19 cellular contexts compared by ENCODE assay signal in the genomic region with DNA sequence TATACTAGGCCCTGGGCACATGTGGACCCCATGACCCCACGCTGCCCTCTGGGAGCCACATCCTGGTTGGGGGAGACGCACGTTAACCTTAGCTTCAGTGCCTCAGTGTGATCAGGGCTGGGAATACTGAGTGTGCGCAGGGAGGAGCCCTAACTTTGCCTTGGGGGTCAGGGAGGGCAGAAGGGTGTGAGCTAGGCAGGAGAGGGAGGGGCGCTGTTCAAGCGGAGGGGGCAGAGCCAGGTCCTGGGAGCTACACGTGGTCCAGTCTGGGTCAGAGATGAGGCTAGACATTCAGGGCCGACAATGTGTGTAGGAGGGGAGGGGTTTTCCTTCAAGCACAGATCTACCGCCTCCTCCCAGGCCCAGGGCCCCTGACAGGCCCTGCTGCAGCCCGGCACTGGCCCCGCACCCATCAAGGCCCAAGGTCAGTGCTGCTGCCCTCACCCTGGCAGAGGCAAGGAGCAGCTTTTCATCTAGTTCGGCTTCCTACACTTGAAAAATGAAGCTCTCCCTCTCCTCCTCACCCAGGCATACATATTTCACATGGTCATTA. TPM values are rescaled to one million over a fixed set of nuclear protein-coding genes. Genes with fewer than 3 reads are reported as not detected.
DNase-seq lines count a peak whose midpoint lies in the region; ATAC-seq, FAIRE-seq and TF ChIP-seq lines count a peak whose summit lies in the region.
"Had no signal": no experiment of that assay in that cellular context is flagged by ENCODE, and none has a peak within 500 bp of the region (broad histone marks: within the 10 kb centered on the region; RNA-seq: fewer than 3 reads in every experiment).

No MANE protein-coding gene starts in this region.

- no peak overlapping the region for H2AFZ ChIP-seq in GM12878 (ENCODE audit: control insufficient read depth, low read depth, low read length)
- no peak overlapping the region for H2AFZ ChIP-seq in mesenchymal stem cell (ENCODE audit: low read depth, low read length)
- H2AFZ ChIP-seq: GM23248 had no signal

- no peak overlapping the region for H3K27ac Mint-ChIP-seq in stimulated activated memory B cell treated with anti-CD40 and anti-IgM and Interleukin-4, amounts not matched to agents 10 μg/mL and 1 μg/mL and 100 μg/mL, for 72 hours

- POLR2A ChIA-PET in GM12878 (lab: Charles Lee) = no interaction called here

- WGBS in GM12878 (ENCODE audit: insufficient coverage, insufficient replicate concordance, low lambda C conversion rate, missing lambda C conversion rate) = 38% methylated on average over 12 of the region's 12 CpGs
- 82% methylated on average over 11 of the region's 12 CpGs for WGBS in mesenchymal stem cell

- no peaks in the 10 kb centered on the region for H3K36me3 Mint-ChIP-seq in stimulated activated memory B cell treated with anti-CD40 and anti-IgM and Interleukin-4, amounts not matched to agents 10 μg/mL and 1 μg/mL and 100 μg/mL, for 72 hours
- H3K36me3 Mint-ChIP-seq: CD4-positive, alpha-beta memory T cell; IgD-negative memory B cell had no signal

- H2AK5ac ChIP-seq in mesenchymal stem cell (ENCODE audit: low read length, severe bottlenecking) = no peak overlapping the region

- H3K9me3 ChIP-seq in GM12878 (replicated peaks; ENCODE audit: control insufficient read depth, insufficient read depth, low read length) (no peaks in the 10 kb centered on the region), mesenchymal stem cell (ENCODE audit: control insufficient read depth, low read length) (no peaks in the 10 kb centered on the region), ascending aorta (no peaks in the 10 kb centered on the region)
- H3K9me3 ChIP-seq: A549, BE2C had no signal

- H3K27ac ChIP-seq in GM12878 (ENCODE audit: control insufficient read depth, insufficient read depth) (no peak overlapping the region), mesenchymal stem cell (ENCODE audit: low read length, poor library complexity, severe bottlenecking) (no peak overlapping the region), ascending aorta (no peak overlapping the region)
- H3K27ac ChIP-seq: A549, C4-2B, GM23248 had no signal

- H2BK12ac ChIP-seq in mesenchymal stem cell (ENCODE audit: low read length in 2 of 2) = no peak overlapping the region

- SMC1A ChIA-PET in GM12878 (lab: Charles Lee; ENCODE audit: uncharacterized antibody, unreplicated experiment) = no interaction called here

- no peak overlapping the region for H3K4ac ChIP-seq in mesenchymal stem cell (ENCODE audit: low read depth in 1 of 2, low read length in 2 of 2)

- no peaks in the 10 kb centered on the region for H3K79me1 ChIP-seq in mesenchymal stem cell (replicated peaks; ENCODE audit: low read length, poor library complexity, severe bottlenecking)

- H2BK15ac ChIP-seq in mesenchymal stem cell (ENCODE audit: low read depth, poor library complexity, severe bottlenecking) = no peak overlapping the region

- peak; percentile 45; the same call in 1 of the 3 replicates for ATAC-seq in GM12878
- ATAC-seq in stimulated activated memory B cell treated with anti-CD40 and anti-IgM and Interleukin-4, amounts not matched to agents 10 μg/mL and 1 μg/mL and 100 μg/mL, for 72 hours = peak; percentile 14
- no peak for ATAC-seq in HG03342 (IDR thresholded peaks at IDR 0.05; ENCODE audit: unreplicated experiment)

- peaks cover 12% of the 10 kb centered on the region for H3K4me1 ChIP-seq in GM12878 (ENCODE audit: control insufficient read depth, insufficient read depth, low read length)
- no peaks in the 10 kb centered on the region for H3K4me1 ChIP-seq in mesenchymal stem cell (ENCODE audit: control insufficient read depth, insufficient read depth, low read depth, low read length)
- H3K4me1 ChIP-seq in ascending aorta = no peaks in the 10 kb centered on the region
- H3K4me1 ChIP-seq: A549, BE2C had no signal

- FAIRE-seq in GM12878 (lab: Jason Lieb, UNC) = no peak
- no peak for FAIRE-seq in GM12891 (lab: Jason Lieb, UNC)
- FAIRE-seq: A549, G401.6, GM18507, H54 had no signal

- no peaks in the 10 kb centered on the region for H3K79me2 ChIP-seq in GM12878 (ENCODE audit: control insufficient read depth, insufficient read depth, low read length)

- H3K4me1 Mint-ChIP-seq in stimulated activated memory B cell treated with anti-CD40 and anti-IgM and Interleukin-4, amounts not matched to agents 10 μg/mL and 1 μg/mL and 100 μg/mL, for 72 hours = peaks cover 19% of the 10 kb centered on the region

- TF ChIP-seq POLR2A in GM12878 (IDR thresholded peaks at IDR 0.05; ENCODE audit: low read depth, low read length) (no peak), GM12891 (IDR thresholded peaks at IDR 0.05; ENCODE audit: low read depth, low read length) (no peak)

- peak overlapping the region; percentile 13 for H4K8ac ChIP-seq in mesenchymal stem cell (ENCODE audit: low read length)

- H3K4me2 ChIP-seq in GM12878 (ENCODE audit: control insufficient read depth, insufficient read depth) = no peak overlapping the region
- no peak overlapping the region for H3K4me2 ChIP-seq in mesenchymal stem cell (ENCODE audit: low read length, poor library complexity, severe bottlenecking)
- H3K4me2 ChIP-seq: A549 had no signal

- no peaks in the 10 kb centered on the region for H3K27me3 Mint-ChIP-seq in stimulated activated memory B cell treated with anti-CD40 and anti-IgM and Interleukin-4, amounts not matched to agents 10 μg/mL and 1 μg/mL and 100 μg/mL, for 72 hours

- H3K36me3 ChIP-seq in GM12878 (ENCODE audit: control insufficient read depth in 2 of 2, insufficient read depth in 2 of 2, low read length in 1 of 2) (no peaks in the 10 kb centered on the region), mesenchymal stem cell (ENCODE audit: control insufficient read depth in 1 of 2, insufficient read depth in 2 of 2, low read depth in 1 of 2, low read length in 2 of 2) (no peaks in the 10 kb centered on the region), ascending aorta (no peaks in the 10 kb centered on the region)
- H3K36me3 ChIP-seq: BE2C had no signal

- CTCF ChIA-PET in GM12878 (lab: Yijun Ruan, JAX) = interaction anchor here (0.6 to 1.5 kb wide), 4 partner anchors 9 to 26 kb away, joined by 3 to 5 read pairs (median 4); no protein-coding TSS in a partner anchor

- no peak for TF ChIP-seq EP300 in GM12878 (IDR thresholded peaks at IDR 0.05; ENCODE audit: borderline replicate concordance in 1 of 2, control insufficient read depth in 1 of 2, low read depth in 2 of 2, low read length in 2 of 2)

- no peak overlapping the region for H3K4me3 Mint-ChIP-seq in stimulated activated memory B cell treated with anti-CD40 and anti-IgM and Interleukin-4, amounts not matched to agents 10 μg/mL and 1 μg/mL and 100 μg/mL, for 72 hours
- H3K4me3 Mint-ChIP-seq: CD4-positive, alpha-beta memory T cell had no signal

- RAD21 ChIA-PET in GM12878 (lab: Charles Lee; ENCODE audit: unreplicated experiment) = interaction anchor here (0.6 to 1.4 kb wide), 3 partner anchors 21 to 187 kb away, joined by 3 to 7 read pairs (median 3); no protein-coding TSS in a partner anchor

- TF ChIP-seq CTCF in GM12878 (IDR thresholded peaks at IDR 0.05 in 2 of 3, conservative IDR thresholded peaks at IDR 0.05 in 1 of 3; ENCODE audit: control insufficient read depth in 2 of 3, extremely low read depth in 1 of 3, insufficient read depth in 1 of 3, low read depth in 3 of 3, low read length in 3 of 3) (no peak), ascending aorta (IDR thresholded peaks at IDR 0.05) (no peak)

- H3K14ac ChIP-seq in mesenchymal stem cell (ENCODE audit: low read length in 2 of 2) = no peak overlapping the region

- no TSS peak for BruUV-seq in GM12878 (replicated peaks; lab: Mats Ljungman, UMichigan)

- H3K4me3 ChIP-seq in GM12878 (no peak overlapping the region), mesenchymal stem cell (ENCODE audit: insufficient read depth in 1 of 2, low read depth in 1 of 2, low read length in 2 of 2) (no peak overlapping the region), ascending aorta (no peak overlapping the region)
- H3K4me3 ChIP-seq: A549, GM23248 had no signal

- no peaks in the 10 kb centered on the region for H3K27me3 ChIP-seq in GM12878 (replicated peaks in 1 of 2; ENCODE audit: control insufficient read depth in 2 of 2, insufficient read depth in 2 of 2, low read length in 1 of 2)
- H3K27me3 ChIP-seq in mesenchymal stem cell (ENCODE audit: control insufficient read depth in 1 of 2, insufficient read depth in 1 of 2, low read length in 2 of 2) = peaks cover 50 to 56% of the 10 kb centered on the region in 2 experiments
- H3K27me3 ChIP-seq in ascending aorta = no peaks in the 10 kb centered on the region
- H3K27me3 ChIP-seq: BE2C had no signal

- intact Hi-C loops in GM12878 (cut with micrococcal nuclease; ENCODE audit: unreplicated experiment) = no loop called here
- intact Hi-C loops in ascending aorta (cut with DNase I) = no loop called here

- in situ Hi-C loops in GM12878 (cut with MboI) = no loop called here

- no peak overlapping the region for H3K23ac ChIP-seq in mesenchymal stem cell (ENCODE audit: low read length in 2 of 2)

- no peak overlapping the region for H2BK120ac ChIP-seq in mesenchymal stem cell (ENCODE audit: low read depth, low read length)

- no peak overlapping the region for H3K18ac ChIP-seq in mesenchymal stem cell (ENCODE audit: low read depth in 1 of 2, low read length in 2 of 2)

- H2BK5ac ChIP-seq in mesenchymal stem cell (ENCODE audit: low read depth, low read length, poor library complexity, severe bottlenecking) = no peak overlapping the region

- no peaks in the 10 kb centered on the region for H3K9me3 Mint-ChIP-seq in stimulated activated memory B cell treated with anti-CD40 and anti-IgM and Interleukin-4, amounts not matched to agents 10 μg/mL and 1 μg/mL and 100 μg/mL, for 72 hours
- H3K9me3 Mint-ChIP-seq: CD4-positive, alpha-beta memory T cell; IgD-negative memory B cell had no signal

- no peak for TF ChIP-seq RAD21 in GM12878 (IDR thresholded peaks at IDR 0.05; ENCODE audit: insufficient read depth, low read depth, low read length)

- no peak overlapping the region for H3K9ac ChIP-seq in GM12878 (ENCODE audit: control insufficient read depth, insufficient read depth, low read length)
- no peak overlapping the region for H3K9ac ChIP-seq in mesenchymal stem cell (ENCODE audit: low read length)
- H3K9ac ChIP-seq: GM23248 had no signal

- no peaks in the 10 kb centered on the region for H4K20me1 ChIP-seq in GM12878 (ENCODE audit: control insufficient read depth, insufficient read depth)

- DNase-seq in GM12878 (ENCODE audit: low read depth, low spot score) (no peak), mesenchymal stem cell (no peak), GM12891 (ENCODE audit: insufficient read length, low spot score) (no peak), ascending aorta (ENCODE audit: low spot score in 2 of 2) (no peak), DMS79 (lab: John Stamatoyannopoulos, UW) (no peak)
- DNase-seq: BE2C; CD4-positive, alpha-beta memory T cell; DMS79 treated with DMSO at 0.1 percent for 48 hours; EL; GM23248 had no signal

- H4K91ac ChIP-seq in mesenchymal stem cell (ENCODE audit: low read length) = peak overlapping the region; percentile 45

RNA-seq across cellular contexts. Expression of a gene that starts 47.5 kb away (rescaled TPM):
- total RNA-seq in GM12878 (2013; cell fraction: nucleolus; rRNA removed) = not detected in 2 replicates
- total RNA-seq in GM12878 (2014; rRNA removed) (0.11 TPM in 1 of 2 replicates, not detected in the other), GM12878 (2014; rRNA removed; fragmentation: Illumina TruSeq; extraction: Trizol) (not detected in 2 replicates), GM12878 (2021) (0.03 and 0.05 TPM in 2 replicates), ascending aorta (not detected)
- not detected for polyA plus RNA-seq in GM12878 (2011; ENCODE audit: low read depth)
- polyA plus RNA-seq in GM12878 (2011; rRNA removed) (not detected in 2 replicates), GM12878 (2014; fragmentation: Illumina TruSeq; extraction: Trizol) (0.04 and 0.06 TPM in 2 replicates), GM12878 (2014; fragmentation: Nextera tagmentation; extraction: Ambion mirVana) (not detected), GM12878 (2014; rRNA removed) (0.06 and 0.18 TPM in 2 replicates), GM12878 (2016; fragmentation: Nextera tagmentation; extraction: Ambion mirVana) (not detected)
- polyA plus RNA-seq in GM12878 (2011; cell fraction: cytosol; rRNA removed) = not detected in 2 replicates
- not detected in 2 replicates for polyA plus RNA-seq in GM12878 (2011; cell fraction: nucleus; rRNA removed)
- 0.03 and 0.04 TPM in 2 replicates for polyA plus RNA-seq in GM12878 (2012)
- polyA minus RNA-seq in GM12878 (2011; rRNA and poly(A)+ RNA removed) = not detected in 2 replicates
- polyA minus RNA-seq in GM12878 (2011; cell fraction: cytosol; rRNA and poly(A)+ RNA removed) = not detected in 2 replicates
- not detected in 2 replicates for polyA minus RNA-seq in GM12878 (2011; cell fraction: nucleus; rRNA and poly(A)+ RNA removed)
- polyA plus RNA-seq in mesenchymal stem cell (2013, experiment 1 of 2) = not detected
- not detected for polyA plus RNA-seq in mesenchymal stem cell (2013, experiment 2 of 2)
- polyA plus RNA-seq in GM12891 (2012; ENCODE audit: low read depth, missing spikeins) = 0.04 TPM
- total RNA-seq: GM23248 had no signal
- polyA plus RNA-seq: A549, AG04450, GM23248, IgD-negative memory B cell had no signal
